Comparison of ENCODE assay signal across 19 cellular contexts in genomic region chr5:132872788-132873118, GRCh38. TPM values are rescaled to one million over a fixed set of nuclear protein-coding genes. Genes with fewer than 3 reads are reported as not detected.
DNase-seq lines count a peak whose midpoint lies in the region; ATAC-seq and TF ChIP-seq lines count a peak whose summit lies in the region.
"Had no signal": no experiment of that assay in that cellular context is flagged by ENCODE, and none has a peak within 500 bp of the region (broad histone marks: within the 10 kb centered on the region; RNA-seq: fewer than 3 reads in every experiment).

No MANE protein-coding gene starts in this region.

- peaks cover 5% of the 10 kb centered on the region for H3K36me3 Mint-ChIP-seq in activated naive CD4-positive, alpha-beta T cell treated with anti-CD3 and anti-CD28 coated beads, Interleukin-2, amount 50 U/mL, for 24 hours
- H3K36me3 Mint-ChIP-seq in activated T-helper 17 cell treated with anti-CD3 and anti-CD28 coated beads, Interleukin-2, amount 50 U/mL, for 72 hours (ENCODE audit: low read depth): peaks cover 76% of the 10 kb centered on the region
- H3K36me3 Mint-ChIP-seq in stimulated activated memory B cell treated with anti-CD40 and anti-IgM and Interleukin-4, amounts not matched to agents 10 μg/mL and 1 μg/mL and 100 μg/mL, for 72 hours: peaks cover 16% of the 10 kb centered on the region

- H2BK120ac ChIP-seq in mesendoderm (ENCODE audit: low read depth, low read length): no peak overlapping the region

- no peaks in the 10 kb centered on the region for H3K9me3 ChIP-seq in right lobe of liver
- H3K9me3 ChIP-seq: gastrocnemius medialis had no signal

- peaks cover under 1 to 54% (median 22%) of the 10 kb centered on the region in 4 donors for H3K4me1 ChIP-seq in right lobe of liver
- no peaks in the 10 kb centered on the region for H3K4me1 ChIP-seq in mesendoderm (ENCODE audit: control insufficient read depth, low read depth, low read length)

- H3K18ac ChIP-seq in mesendoderm (ENCODE audit: low read length): no peak overlapping the region

- no peak for DNase-seq in activated naive CD4-positive, alpha-beta T cell treated with anti-CD3 and anti-CD28 coated beads, Interleukin-2, amount 50 U/mL, for 16 hours
- DNase-seq in right lobe of liver: peak in 1 of 3 donors; percentile 63
- no peak for DNase-seq in mesendoderm
- DNase-seq in NCI-H1436 (lab: John Stamatoyannopoulos, UW): no peak
- DNase-seq: activated CD4-positive, alpha-beta T cell treated with anti-CD3 and anti-CD28 coated beads, Interleukin-2, amount 50 U/mL, for 4 hours; activated T-cell treated with anti-CD3 and anti-CD28 coated beads, Interleukin-2, amount 50 U/mL, for 48 hours; gastrocnemius medialis; NCI-H2081 treated with DMSO at 0.1 percent for 48 hours; NCI-H526 treated with DMSO at 0.1 percent for 48 hours; trophoblast cell had no signal

- peak overlapping the region; percentile 52 for H3K27ac Mint-ChIP-seq in activated naive CD4-positive, alpha-beta T cell treated with anti-CD3 and anti-CD28 coated beads, Interleukin-2, amount 50 U/mL, for 24 hours
- H3K27ac Mint-ChIP-seq in activated T-helper 17 cell treated with anti-CD3 and anti-CD28 coated beads, Interleukin-2, amount 50 U/mL, for 72 hours: peak overlapping the region; percentile 52
- peak overlapping the region; percentile 22 for H3K27ac Mint-ChIP-seq in stimulated activated memory B cell treated with anti-CD40 and anti-IgM and Interleukin-4, amounts not matched to agents 10 μg/mL and 1 μg/mL and 100 μg/mL, for 72 hours

- H3K27me3 Mint-ChIP-seq in activated naive CD4-positive, alpha-beta T cell treated with anti-CD3 and anti-CD28 coated beads, Interleukin-2, amount 50 U/mL, for 24 hours: no peaks in the 10 kb centered on the region
- no peaks in the 10 kb centered on the region for H3K27me3 Mint-ChIP-seq in activated T-helper 17 cell treated with anti-CD3 and anti-CD28 coated beads, Interleukin-2, amount 50 U/mL, for 72 hours
- H3K27me3 Mint-ChIP-seq in stimulated activated memory B cell treated with anti-CD40 and anti-IgM and Interleukin-4, amounts not matched to agents 10 μg/mL and 1 μg/mL and 100 μg/mL, for 72 hours: no peaks in the 10 kb centered on the region

- H3K4me1 Mint-ChIP-seq in activated naive CD4-positive, alpha-beta T cell treated with anti-CD3 and anti-CD28 coated beads, Interleukin-2, amount 50 U/mL, for 24 hours: peaks cover 11% of the 10 kb centered on the region
- H3K4me1 Mint-ChIP-seq in activated T-helper 17 cell treated with anti-CD3 and anti-CD28 coated beads, Interleukin-2, amount 50 U/mL, for 72 hours: peaks cover 6% of the 10 kb centered on the region
- peaks cover 5% of the 10 kb centered on the region for H3K4me1 Mint-ChIP-seq in stimulated activated memory B cell treated with anti-CD40 and anti-IgM and Interleukin-4, amounts not matched to agents 10 μg/mL and 1 μg/mL and 100 μg/mL, for 72 hours

- H3K4me2 ChIP-seq in mesendoderm (ENCODE audit: low read length): no peak overlapping the region

- H3K9me3 Mint-ChIP-seq in activated naive CD4-positive, alpha-beta T cell treated with anti-CD3 and anti-CD28 coated beads, Interleukin-2, amount 50 U/mL, for 24 hours: no peaks in the 10 kb centered on the region
- H3K9me3 Mint-ChIP-seq in activated T-helper 17 cell treated with anti-CD3 and anti-CD28 coated beads, Interleukin-2, amount 50 U/mL, for 72 hours: no peaks in the 10 kb centered on the region
- H3K9me3 Mint-ChIP-seq in stimulated activated memory B cell treated with anti-CD40 and anti-IgM and Interleukin-4, amounts not matched to agents 10 μg/mL and 1 μg/mL and 100 μg/mL, for 72 hours: no peaks in the 10 kb centered on the region

- no peak overlapping the region for H2AK5ac ChIP-seq in mesendoderm (ENCODE audit: low read length)

- H3K36me3 ChIP-seq in right lobe of liver (peaks cover 2 to 45% (median 17%) of the 10 kb centered on the region in 4 donors), mesendoderm (ENCODE audit: control insufficient read depth, insufficient read depth, low read length) (peaks cover 2% of the 10 kb centered on the region)

- WGBS in right lobe of liver (ENCODE audit: insufficient coverage, low coverage, low lambda C conversion rate, missing lambda C conversion rate): 0% methylated on average over 1 of the region's 1 CpG
- no CpG with 5 or more reads among the region's 1 CpG for WGBS in mesendoderm (ENCODE audit: extremely low coverage, insufficient coverage, low lambda C conversion rate)

- no peak overlapping the region for H3K9ac ChIP-seq in mesendoderm (ENCODE audit: low read length)

- no peak overlapping the region for H2BK5ac ChIP-seq in mesendoderm (ENCODE audit: low read length)

- intact Hi-C loops in right lobe of liver (cut with DNase I): loop anchor here in 1 of 2 donors (5.0 kb wide), 1 partner anchor 35 kb away; no protein-coding TSS in a partner anchor

- no peaks in the 10 kb centered on the region for H3K79me1 ChIP-seq in mesendoderm (ENCODE audit: low read length)

- ATAC-seq in activated T-helper 17 cell treated with anti-CD3 and anti-CD28 coated beads, Interleukin-2, amount 50 U/mL, for 72 hours (replicated peaks): no peak
- ATAC-seq in right lobe of liver: no peak
- no peak for ATAC-seq in stimulated activated memory B cell treated with anti-CD40 and anti-IgM and Interleukin-4, amounts not matched to agents 10 μg/mL and 1 μg/mL and 100 μg/mL, for 72 hours
- ATAC-seq in GM19324 (IDR thresholded peaks at IDR 0.05; ENCODE audit: low FRiP score, unreplicated experiment): no peak
- ATAC-seq: gastrocnemius medialis, Panc1 had no signal

- no peak overlapping the region for H3K4ac ChIP-seq in mesendoderm (ENCODE audit: low read depth, low read length)

- H2BK15ac ChIP-seq in mesendoderm (replicated peaks; ENCODE audit: low read depth): no peak overlapping the region

- H3K27me3 ChIP-seq in right lobe of liver (no peaks in the 10 kb centered on the region), mesendoderm (ENCODE audit: insufficient read depth, low read length, poor library complexity) (no peaks in the 10 kb centered on the region)
- H3K27me3 ChIP-seq: gastrocnemius medialis had no signal

- H4K8ac ChIP-seq in mesendoderm (ENCODE audit: low read depth, low read length): no peak overlapping the region

- H3K27ac ChIP-seq in right lobe of liver: peak overlapping the region; percentile 61 to 96 (median 84)
- no peak overlapping the region for H3K27ac ChIP-seq in mesendoderm (ENCODE audit: low read depth, low read length)
- H3K27ac ChIP-seq: C4-2B had no signal

- no peak overlapping the region for H3K56ac ChIP-seq in mesendoderm (ENCODE audit: low read length)

- TF ChIP-seq POLR2A in right lobe of liver (IDR thresholded peaks at IDR 0.05): no peak

- no peak overlapping the region for H3K4me3 Mint-ChIP-seq in activated naive CD4-positive, alpha-beta T cell treated with anti-CD3 and anti-CD28 coated beads, Interleukin-2, amount 50 U/mL, for 24 hours
- no peak overlapping the region for H3K4me3 Mint-ChIP-seq in activated T-helper 17 cell treated with anti-CD3 and anti-CD28 coated beads, Interleukin-2, amount 50 U/mL, for 72 hours
- no peak overlapping the region for H3K4me3 Mint-ChIP-seq in stimulated activated memory B cell treated with anti-CD40 and anti-IgM and Interleukin-4, amounts not matched to agents 10 μg/mL and 1 μg/mL and 100 μg/mL, for 72 hours

- no peak overlapping the region for H3K23ac ChIP-seq in mesendoderm (ENCODE audit: low read length)

- TF ChIP-seq CTCF in right lobe of liver (IDR thresholded peaks at IDR 0.05): no peak

- H3K79me2 ChIP-seq in mesendoderm (ENCODE audit: control insufficient read depth, insufficient read depth, low read length): no peaks in the 10 kb centered on the region

- no peak overlapping the region for H4K5ac ChIP-seq in mesendoderm (ENCODE audit: low read length)

- H3K4me3 ChIP-seq in right lobe of liver (peak overlapping the region in 1 of 3 donors; percentile 0), mesendoderm (ENCODE audit: low read length) (no peak overlapping the region)
- H3K4me3 ChIP-seq: gastrocnemius medialis had no signal

RNA-seq across cellular contexts. Expression of gene LEAP2, which starts 0.7 kb away (rescaled TPM):
- 1 to 10 TPM; 1.8 to 2.9 TPM for total RNA-seq in activated T-helper 17 cell treated with anti-CD3 and anti-CD28 coated beads, Interleukin-2, amount 50 U/mL, for 72 hours
- 100 to 1,000 TPM; 120 to 439 (median 214) TPM for total RNA-seq in right lobe of liver
- 1.1 TPM for polyA plus RNA-seq in mesendoderm (2013, experiment 1 of 2)
- 0.85 TPM for polyA plus RNA-seq in mesendoderm (2013, experiment 2 of 2)

RNA-seq across cellular contexts. Expression of gene UQCRQ, which starts 6.3 kb away (rescaled TPM):
- total RNA-seq in activated T-helper 17 cell treated with anti-CD3 and anti-CD28 coated beads, Interleukin-2, amount 50 U/mL, for 72 hours: 100 to 1,000 TPM; 219 to 408 TPM
- total RNA-seq in right lobe of liver: 100 to 1,000 TPM; 488 to 702 (median 628) TPM
- 559 TPM for polyA plus RNA-seq in mesendoderm (2013, experiment 1 of 2)
- polyA plus RNA-seq in mesendoderm (2013, experiment 2 of 2): 561 TPM

RNA-seq across cellular contexts. Expression of gene GDF9, which starts 6.5 kb away (rescaled TPM):
- total RNA-seq in activated T-helper 17 cell treated with anti-CD3 and anti-CD28 coated beads, Interleukin-2, amount 50 U/mL, for 72 hours: under 1 TPM; 0.26 to 0.69 TPM
- under 1 TPM; 0.20 to 0.71 (median 0.48) TPM for total RNA-seq in right lobe of liver
- 0.14 TPM for polyA plus RNA-seq in mesendoderm (2013, experiment 1 of 2)
- polyA plus RNA-seq in mesendoderm (2013, experiment 2 of 2): 0.10 TPM
- total RNA-seq: mesenteric fat pad had no signal

RNA-seq across cellular contexts. Expression of gene SHROOM1, which starts 42.3 kb away (rescaled TPM):
- 1 to 10 TPM in 1 of 2 donors, under 1 TPM in 1; 0.54 to 3.4 TPM for total RNA-seq in activated T-helper 17 cell treated with anti-CD3 and anti-CD28 coated beads, Interleukin-2, amount 50 U/mL, for 72 hours
- 10 to 100 TPM; 29.5 to 96.1 (median 77.4) TPM for total RNA-seq in right lobe of liver
- 1.6 TPM for polyA plus RNA-seq in mesendoderm (2013, experiment 1 of 2)
- polyA plus RNA-seq in mesendoderm (2013, experiment 2 of 2): 1.8 TPM

RNA-seq across cellular contexts. Expression of gene SOWAHA, which starts 59.7 kb away (rescaled TPM):
- total RNA-seq in activated T-helper 17 cell treated with anti-CD3 and anti-CD28 coated beads, Interleukin-2, amount 50 U/mL, for 72 hours: not detected
- 1 to 10 TPM in 5 of 6 experiments, under 1 TPM in 1; 0.95 to 4.7 (median 1.4) TPM for total RNA-seq in right lobe of liver
- 0.04 TPM for polyA plus RNA-seq in mesendoderm (2013, experiment 1 of 2)
- 0.01 TPM for polyA plus RNA-seq in mesendoderm (2013, experiment 2 of 2)
- total RNA-seq: A673, mesenteric fat pad, osteocyte had no signal

Comparison
In these comparisons a context has a peak if more than half of its experiments do, and no peak if none do; other contexts are left out.
1. RNA of gene LEAP2, which starts 0.7 kb away (total RNA-seq): 120 to 439 TPM in right lobe of liver; 1.8 to 2.9 TPM in activated T-helper 17 cell treated with anti-CD3 and anti-CD28 coated beads, Interleukin-2, amount 50 U/mL, for 72 hours; every median in the first group is over 10 times any median in the second.
2. Peak in every context shown above with its lines, with median percentiles within 50 percentile points of each other: H3K27ac Mint-ChIP-seq.